In the genomic region with DNA sequence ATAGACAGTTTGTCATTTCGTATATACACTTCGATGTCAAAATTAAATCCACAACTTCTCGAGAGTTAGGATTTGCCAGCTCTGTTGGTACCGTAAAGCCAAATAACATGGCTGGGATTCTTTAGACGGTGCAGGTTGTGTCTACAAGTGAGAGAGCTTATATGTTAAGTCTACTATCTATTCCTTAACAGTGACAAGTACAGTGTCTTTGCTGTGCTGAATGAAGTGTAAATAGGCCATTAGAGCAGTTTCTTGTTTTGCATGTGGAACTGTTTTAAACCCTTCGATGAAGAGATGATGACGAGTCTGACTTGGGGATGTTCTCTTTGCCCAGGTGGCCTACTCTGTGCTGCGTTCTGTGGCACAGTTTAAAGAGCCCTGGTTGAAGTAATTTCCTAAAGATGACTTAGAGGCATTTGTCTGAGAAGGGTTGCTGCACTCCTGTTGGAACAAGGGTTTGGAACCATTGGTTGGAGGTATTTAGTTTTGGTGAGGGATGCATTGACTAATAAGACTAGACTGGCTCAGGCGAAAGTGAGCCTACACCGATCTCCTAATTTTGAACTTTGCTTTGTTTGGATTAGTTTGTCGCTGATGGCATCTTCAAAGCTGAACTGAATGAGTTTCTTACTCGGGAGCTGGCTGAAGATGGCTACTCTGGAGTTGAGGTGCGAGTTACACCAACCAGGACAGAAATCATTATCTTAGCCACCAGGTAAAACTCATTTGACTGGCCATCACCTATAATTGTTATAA, we compare ENCODE assay signal across 8 cellular contexts. TPM values are rescaled to one million over a fixed set of nuclear protein-coding genes. Genes with fewer than 3 reads are reported as not detected.
DNase-seq lines count a peak whose midpoint lies in the region; ATAC-seq lines count a peak whose summit lies in the region.

No MANE protein-coding gene starts in this region.

- peaks cover 59% of the 10 kb centered on the region for H3K79me2 ChIP-seq in ACC112 (ENCODE audit: control insufficient read depth, insufficient read depth, low read length, unreplicated experiment)

- H3K36me3 ChIP-seq in ACC112 (ENCODE audit: insufficient read depth, low read length) (peaks cover 45% of the 10 kb centered on the region), HUES64 (ENCODE audit: insufficient read depth, low read length) (peaks cover 56% of the 10 kb centered on the region)

- H3K27ac ChIP-seq in ACC112 (ENCODE audit: low read depth, low read length), result peak overlapping the region; percentile 84
- H3K27ac ChIP-seq in HUES64 (ENCODE audit: low read depth, low read length), result peak overlapping the region; percentile 93
- H3K27ac ChIP-seq in right cardiac atrium (ENCODE audit: low read length), result peak overlapping the region; percentile 84

- H3K4me3 ChIP-seq in ACC112 (ENCODE audit: low read depth, low read length) (peak overlapping the region; percentile 94), HUES64 (ENCODE audit: low read length) (peak overlapping the region; percentile 97), right cardiac atrium (ENCODE audit: low read length) (peak overlapping the region; percentile 75), skeletal muscle cell (ENCODE audit: low read depth, low read length) (peak overlapping the region; percentile 99)

- no peaks in the 10 kb centered on the region for H3K9me3 Mint-ChIP-seq in activated naive CD8-positive, alpha-beta T cell treated with anti-CD3 and anti-CD28 coated beads, Interleukin-2, amount 10 ng/mL, durations not matched to agents 7 days and 5 days

- peak overlapping the region; percentile 95 for H3K27ac Mint-ChIP-seq in activated naive CD8-positive, alpha-beta T cell treated with anti-CD3 and anti-CD28 coated beads, Interleukin-2, amount 10 ng/mL, durations not matched to agents 7 days and 5 days

- no peaks in the 10 kb centered on the region for H3K27me3 ChIP-seq in ACC112 (ENCODE audit: insufficient read depth, low read length)
- H3K27me3 ChIP-seq in HUES64 (ENCODE audit: insufficient read depth, low read length), result no peaks in the 10 kb centered on the region
- H3K27me3 ChIP-seq in right cardiac atrium (ENCODE audit: control insufficient read depth, insufficient read depth), result no peaks in the 10 kb centered on the region

- H3K4me3 Mint-ChIP-seq in activated naive CD8-positive, alpha-beta T cell treated with anti-CD3 and anti-CD28 coated beads, Interleukin-2, amount 10 ng/mL, durations not matched to agents 7 days and 5 days, result peak overlapping the region; percentile 91

- intact Hi-C loops in right cardiac atrium (cut with DNase I), result no loop called here
- intact Hi-C loops in head of caudate nucleus (cut with DNase I), result no loop called here

- 2% methylated on average over 12 of the region's 13 CpGs for WGBS in HUES64
- 12% methylated on average over 13 of the region's 13 CpGs for WGBS in right cardiac atrium

- POLR2A ChIA-PET in activated naive CD8-positive, alpha-beta T cell treated with anti-CD3 and anti-CD28 coated beads, Interleukin-2, amount 10 ng/mL, durations not matched to agents 7 days and 5 days (lab: Charles Lee), result interaction anchor here (0.6 to 1.6 kb wide), 16 partner anchors 12 to 834 kb away, joined by 3 to 6 read pairs (median 4); a partner anchor contains a TSS

- peaks cover 7% of the 10 kb centered on the region for H3K27me3 Mint-ChIP-seq in activated naive CD8-positive, alpha-beta T cell treated with anti-CD3 and anti-CD28 coated beads, Interleukin-2, amount 10 ng/mL, durations not matched to agents 7 days and 5 days

- H2AFZ ChIP-seq in ACC112 (ENCODE audit: low read length, unreplicated experiment), result no peak overlapping the region

- DNase-seq in activated naive CD8-positive, alpha-beta T cell treated with anti-CD3 and anti-CD28 coated beads, Interleukin-2, amount 10 ng/mL, durations not matched to agents 7 days and 5 days, result no peak
- DNase-seq in right cardiac atrium (no peak), skeletal muscle cell (ENCODE audit: low read depth) (no peak), head of caudate nucleus (no peak)
- DNase-seq in stimulated activated CD4-positive, alpha-beta T cell treated with anti-CD3 and anti-CD28 coated beads, Interleukin-1b, Interleukin-23, amount 100 ng/mL, for 48 hours, result no peak

- H3K36me3 Mint-ChIP-seq in activated naive CD8-positive, alpha-beta T cell treated with anti-CD3 and anti-CD28 coated beads, Interleukin-2, amount 10 ng/mL, durations not matched to agents 7 days and 5 days, result peaks cover 49% of the 10 kb centered on the region

- H3K4me1 ChIP-seq in ACC112 (ENCODE audit: control insufficient read depth, insufficient read depth, low read length, unreplicated experiment) (peaks cover 38% of the 10 kb centered on the region), HUES64 (ENCODE audit: insufficient read depth, low read length) (peaks cover 15% of the 10 kb centered on the region), right cardiac atrium (ENCODE audit: control insufficient read depth, insufficient read depth, low read length) (no peaks in the 10 kb centered on the region)

- peak; percentile 11 for ATAC-seq in activated naive CD8-positive, alpha-beta T cell treated with anti-CD3 and anti-CD28 coated beads, Interleukin-2, amount 10 ng/mL, durations not matched to agents 7 days and 5 days (ENCODE audit: low read depth)
- ATAC-seq in right cardiac atrium, result peak in 1 of 2 donors; percentile 11
- no peak for ATAC-seq in GM21447 (IDR thresholded peaks at IDR 0.05; ENCODE audit: unreplicated experiment)

- peak overlapping the region; percentile 100 for H3K9ac ChIP-seq in HUES64 (ENCODE audit: low read depth, low read length)

- peaks cover 45% of the 10 kb centered on the region for H3K4me1 Mint-ChIP-seq in activated naive CD8-positive, alpha-beta T cell treated with anti-CD3 and anti-CD28 coated beads, Interleukin-2, amount 10 ng/mL, durations not matched to agents 7 days and 5 days

- H3K9me3 ChIP-seq in HUES64 (ENCODE audit: insufficient read depth, low read depth, low read length) (no peaks in the 10 kb centered on the region), right cardiac atrium (ENCODE audit: control insufficient read depth, low read length) (no peaks in the 10 kb centered on the region)

RNA-seq across cellular contexts. Expression of a gene that starts 1.0 kb away (rescaled TPM):
- polyA plus RNA-seq in HUES64 (2013, experiment 1 of 2), result 2,933 TPM
- polyA plus RNA-seq in HUES64 (2013, experiment 2 of 2), result 3,389 TPM
- 1,000 to 10,000 TPM; 3,289 to 3,447 TPM for total RNA-seq in activated naive CD8-positive, alpha-beta T cell treated with anti-CD3 and anti-CD28 coated beads, Interleukin-2, amount 10 ng/mL, durations not matched to agents 7 days and 5 days
- total RNA-seq in right cardiac atrium, result 1,000 to 10,000 TPM; 1,039 to 1,263 (median 1,178) TPM
- 1,021 TPM for polyA plus RNA-seq in right cardiac atrium

RNA-seq across cellular contexts. Expression of a gene that starts 32.7 kb away (rescaled TPM):
- polyA plus RNA-seq in HUES64 (2013, experiment 1 of 2), result 0.35 TPM
- 0.70 TPM for polyA plus RNA-seq in HUES64 (2013, experiment 2 of 2)
- total RNA-seq in activated naive CD8-positive, alpha-beta T cell treated with anti-CD3 and anti-CD28 coated beads, Interleukin-2, amount 10 ng/mL, durations not matched to agents 7 days and 5 days, result under 1 TPM; 0.55 to 0.65 TPM
- 1 to 10 TPM in 1 of 4 donors, under 1 TPM in 3; 0.46 to 1.5 (median 0.67) TPM for total RNA-seq in right cardiac atrium
- polyA plus RNA-seq in right cardiac atrium, result 0.66 TPM

RNA-seq across cellular contexts. Expression of a gene that starts 48.8 kb away (rescaled TPM):
- polyA plus RNA-seq in HUES64 (2013, experiment 1 of 2), result 23.4 TPM
- 30.1 TPM for polyA plus RNA-seq in HUES64 (2013, experiment 2 of 2)
- 10 to 100 TPM; 61.8 to 64.8 TPM for total RNA-seq in activated naive CD8-positive, alpha-beta T cell treated with anti-CD3 and anti-CD28 coated beads, Interleukin-2, amount 10 ng/mL, durations not matched to agents 7 days and 5 days
- total RNA-seq in right cardiac atrium, result 10 to 100 TPM; 24.8 to 32.5 (median 27.4) TPM
- 12.1 TPM for polyA plus RNA-seq in right cardiac atrium
